8 cellular contexts compared by ENCODE assay signal in genomic region chr1:90964444-90965035, GRCh38. TPM values are rescaled to one million over a fixed set of nuclear protein-coding genes. Genes with fewer than 3 reads are reported as not detected.
DNase-seq lines count a peak whose midpoint lies in the region; ATAC-seq, FAIRE-seq and TF ChIP-seq lines count a peak whose summit lies in the region.

No MANE protein-coding gene starts in this region.

- H3K27ac ChIP-seq in A549 (no peak overlapping the region), Peyer's patch (no peak overlapping the region)

- DNase-seq in A549 (ENCODE audit: low read depth in 1 of 2, low spot score in 1 of 2): no peak
- DNase-seq in Peyer's patch: no peak
- peak; percentile 22 for DNase-seq in fibroblast of villous mesenchyme (ENCODE audit: low read depth)
- no peak for DNase-seq in activated T-cell treated with anti-CD3 and anti-CD28 coated beads, Interleukin-2, amount 50 U/mL, for 48 hours
- no peak for DNase-seq in H54 (ENCODE audit: insufficient read length, low spot score)

- CTCF ChIA-PET in A549 (lab: Yijun Ruan, JAX): interaction anchor here (0.6 to 1.8 kb wide), 5 partner anchors 9 to 1043 kb away, joined by 3 to 7 read pairs (median 3); no protein-coding TSS in a partner anchor

- no peaks in the 10 kb centered on the region for H3K27me3 ChIP-seq in Peyer's patch

- H3K4me2 ChIP-seq in A549: no peak overlapping the region

- TF ChIP-seq CTCF in A549 (IDR thresholded peaks at IDR 0.05) (peak; percentile 54), Peyer's patch (IDR thresholded peaks at IDR 0.05) (peak in 4 of 6 experiments; percentile 24 to 64 (median 47)), fibroblast of villous mesenchyme (IDR thresholded peaks at IDR 0.05; ENCODE audit: insufficient read depth, low read depth, low read length) (peak; percentile 41)

- no peak for TF ChIP-seq EP300 in A549 (IDR thresholded peaks at IDR 0.05)

- 10% methylated on average over 1 of the region's 1 CpG for WGBS in A549 (ENCODE audit: missing lambda C conversion rate)

- H3K4me3 ChIP-seq in A549: no peak overlapping the region
- no peak overlapping the region for H3K4me3 ChIP-seq in Peyer's patch
- H3K4me3 ChIP-seq in fibroblast of villous mesenchyme (ENCODE audit: low read depth, low read length): no peak overlapping the region

- H3K4me1 ChIP-seq in A549 (peaks cover 20% of the 10 kb centered on the region), Peyer's patch (no peaks in the 10 kb centered on the region)

- peak; percentile 58 to 64 for TF ChIP-seq RAD21 in A549 (conservative IDR thresholded peaks at IDR 0.05 in 1 of 2, IDR thresholded peaks at IDR 0.05 in 1 of 2)

- TF ChIP-seq POLR2A in A549 (IDR thresholded peaks at IDR 0.05; ENCODE audit: low read length) (no peak), Peyer's patch (IDR thresholded peaks at IDR 0.05) (no peak), H54 (IDR thresholded peaks at IDR 0.05; ENCODE audit: low read depth, low read length) (no peak)

- ATAC-seq in A549: peak in 1 of 2 experiments; percentile 71; a peak in 2 of 6 replicates
- peak; percentile 59 for ATAC-seq in GM18861 (IDR thresholded peaks at IDR 0.05; ENCODE audit: unreplicated experiment)
- no peak for ATAC-seq in GM19452 (IDR thresholded peaks at IDR 0.05; ENCODE audit: unreplicated experiment)
- ATAC-seq in GM18519 (IDR thresholded peaks at IDR 0.05; ENCODE audit: low FRiP score, unreplicated experiment): no peak

- FAIRE-seq in A549 (lab: Jason Lieb, UNC) (no peak), H54 (lab: Jason Lieb, UNC) (no peak)

- POLR2A ChIA-PET in A549 (lab: Yijun Ruan, JAX): no interaction called here

- H3K9me3 ChIP-seq in A549 (no peaks in the 10 kb centered on the region), Peyer's patch (no peaks in the 10 kb centered on the region)

- H3K36me3 ChIP-seq in Peyer's patch: no peaks in the 10 kb centered on the region

TF ChIP-seq in A549, 52 proteins besides CTCF, POLR2A, EP300 and RAD21:
- TF ChIP-seq SMC3 (IDR thresholded peaks at IDR 0.05) (peak; percentile 30; the same call in 1 of the 3 replicates), EHMT2 (IDR thresholded peaks at IDR 0.05; ENCODE audit: low read depth) (no peak)

RNA-seq across cellular contexts. Expression of gene ZNF644, which starts 57.3 kb away (rescaled TPM):
- polyA plus RNA-seq in A549 (2011; rRNA removed): 21.4 and 24.9 TPM in 2 replicates
- 3.5 and 4.4 TPM in 2 replicates for polyA plus RNA-seq in A549 (2012; cell fraction: cytosol; rRNA removed)
- 2.9 and 5.3 TPM in 2 replicates for polyA plus RNA-seq in A549 (2012; cell fraction: nucleus; rRNA removed)
- 14.8 to 17.1 TPM (median 16.0 TPM) in 3 replicates for polyA plus RNA-seq in A549 (2017; fragmentation: RNase III; extraction: RNeasy Plus Mini Kit Qiagen cat#74134 plus additional on column Dnase treatment)
- 31.5 and 32.7 TPM in 2 replicates for polyA minus RNA-seq in A549 (2011; rRNA and poly(A)+ RNA removed)
- total RNA-seq in Peyer's patch: 100 to 1,000 TPM in 1 of 4 donors, 10 to 100 TPM in 3; 46.5 to 111 (median 62.4) TPM
- 58.0 and 92.4 TPM in 2 replicates for total RNA-seq in fibroblast of villous mesenchyme
